In the genomic region with DNA sequence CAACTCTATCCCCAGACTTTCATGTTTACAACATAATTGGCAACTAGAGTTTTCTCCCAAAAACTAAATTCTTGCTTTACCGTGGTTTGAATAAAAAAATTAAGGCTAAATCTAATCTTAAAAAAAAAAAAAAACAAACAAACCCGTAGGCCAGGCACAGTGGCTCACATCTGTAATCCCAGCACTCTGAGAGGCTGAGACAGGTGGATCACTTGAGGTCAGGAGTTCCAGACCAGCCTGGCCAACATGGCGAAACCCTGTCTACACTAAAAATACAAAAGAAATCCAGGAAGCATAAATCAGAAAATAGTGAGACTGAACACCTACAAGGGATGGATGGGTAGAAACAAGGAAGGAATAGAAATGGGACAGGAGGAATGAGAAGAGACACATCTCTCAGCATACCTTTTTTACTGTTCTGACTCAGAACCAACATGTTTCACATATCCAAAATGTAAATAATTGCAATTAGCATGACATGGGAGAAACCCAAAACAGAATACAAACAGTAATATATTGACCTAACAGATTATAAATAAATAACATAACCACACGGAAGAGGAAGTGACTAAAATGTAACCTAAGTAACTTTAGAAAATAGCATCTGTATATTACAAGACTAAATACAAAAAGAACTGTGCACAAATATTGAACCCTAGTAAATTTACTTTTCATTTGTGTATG, we compare ENCODE assay signal across 11 cellular contexts. TPM values are rescaled to one million over a fixed set of nuclear protein-coding genes. Genes with fewer than 3 reads are reported as not detected.
DNase-seq lines count a peak whose midpoint lies in the region; ATAC-seq and TF ChIP-seq lines count a peak whose summit lies in the region.
"Had no signal": no experiment of that assay in that cellular context is flagged by ENCODE, and none has a peak within 500 bp of the region (broad histone marks: within the 10 kb centered on the region; RNA-seq: fewer than 3 reads in every experiment).

No MANE protein-coding gene starts in this region.

- DNase-seq in GM10266 (ENCODE audit: extremely low spot score), result peak; percentile 42
- peak; percentile 60 for DNase-seq in PC-3
- DNase-seq in 8988T, result no peak
- no peak for DNase-seq in ecto neural progenitor cell (ENCODE audit: low spot score)
- DNase-seq in HAP-1 (ENCODE audit: low spot score in 2 of 2), result no peak
- DNase-seq in A673 (ENCODE audit: low spot score), result no peak
- DNase-seq: lower lobe of right lung, NCI-H524 treated with DMSO at 0.1 percent for 48 hours, sigmoid colon had no signal

- H3K27ac ChIP-seq in PC-3 (ENCODE audit: low read length), result peak overlapping the region; percentile 41
- H3K27ac ChIP-seq in A673 (ENCODE audit: low read depth, low read length, poor library complexity, severe bottlenecking), result no peak overlapping the region
- H3K27ac ChIP-seq: lower lobe of right lung, sigmoid colon had no signal

- H3K36me3 ChIP-seq in PC-3 (ENCODE audit: low read depth, low read length) (no peaks in the 10 kb centered on the region), HAP-1 (replicated peaks) (no peaks in the 10 kb centered on the region), A673 (ENCODE audit: insufficient read depth, low read length, poor library complexity, severe bottlenecking) (no peaks in the 10 kb centered on the region)
- H3K36me3 ChIP-seq: lower lobe of right lung, sigmoid colon had no signal

- no peak overlapping the region for H3K9ac ChIP-seq in PC-3 (ENCODE audit: low read length)

- no peaks in the 10 kb centered on the region for H3F3A ChIP-seq in PC-3 (ENCODE audit: low read length, unreplicated experiment)

- in situ Hi-C loops in HAP-1 (cut with MboI; ENCODE audit: low sequenced_read_pairs), result no loop called here

- H2AFZ ChIP-seq in PC-3 (ENCODE audit: low read length), result no peak overlapping the region

- POLR2A ChIA-PET in PC-3 (lab: Charles Lee; ENCODE audit: unreplicated experiment), result no interaction called here
- POLR2A ChIA-PET in A673 (lab: Charles Lee; ENCODE audit: low non-redundant PET), result no interaction called here

- H3K4me2 ChIP-seq in PC-3 (ENCODE audit: low read length), result peak overlapping the region; percentile 27; the same call in 1 of the 2 replicates

- TF ChIP-seq CTCF in GM10266 (IDR thresholded peaks at IDR 0.05; ENCODE audit: control insufficient read depth, insufficient read depth, low read depth, missing control alignments), result no peak
- no peak for TF ChIP-seq CTCF in PC-3 (conservative IDR thresholded peaks at IDR 0.05; ENCODE audit: low read depth, low read length)
- TF ChIP-seq CTCF in A673 (conservative IDR thresholded peaks at IDR 0.05; ENCODE audit: low read depth, low read length), result no peak

- no peaks in the 10 kb centered on the region for H3K9me3 ChIP-seq in PC-3 (ENCODE audit: low read length)
- no peaks in the 10 kb centered on the region for H3K9me3 ChIP-seq in HAP-1
- H3K9me3 ChIP-seq in A673 (ENCODE audit: low read depth, low read length, poor library complexity, severe bottlenecking), result no peaks in the 10 kb centered on the region
- H3K9me3 ChIP-seq: lower lobe of right lung, sigmoid colon had no signal

- CTCF ChIA-PET in PC-3 (lab: Charles Lee), result no interaction called here
- CTCF ChIA-PET in A673 (lab: Charles Lee), result no interaction called here

- ATAC-seq in GM19351 (IDR thresholded peaks at IDR 0.05; ENCODE audit: unreplicated experiment) (peak; percentile 78), HG02885 (IDR thresholded peaks at IDR 0.05; ENCODE audit: poor library complexity, unreplicated experiment) (peak; percentile 83), PC-3 (peak; percentile 94)
- ATAC-seq: lower lobe of right lung had no signal

- intact Hi-C loops in PC-3 (cut with micrococcal nuclease) (loop anchor here (1.0 kb wide), 1 partner anchor 45 kb away; no protein-coding TSS in a partner anchor), A673 (cut with micrococcal nuclease; ENCODE audit: unreplicated experiment) (no loop called here)

- no peaks in the 10 kb centered on the region for H3K79me2 ChIP-seq in PC-3 (ENCODE audit: low read length)

- H3K4me3 ChIP-seq in PC-3 (ENCODE audit: low read length) (no peak overlapping the region), HAP-1 (no peak overlapping the region), A673 (ENCODE audit: low read depth, low read length, poor library complexity, severe bottlenecking) (no peak overlapping the region)
- H3K4me3 ChIP-seq: lower lobe of right lung, sigmoid colon had no signal

- BruUV-seq in PC-3 (replicated peaks; lab: Mats Ljungman, UMichigan) (no TSS peak), A673 (replicated peaks; lab: Mats Ljungman, UMichigan) (no TSS peak)

- H3K4me1 ChIP-seq in PC-3 (ENCODE audit: insufficient read depth, low read length) (peaks cover 10% of the 10 kb centered on the region), HAP-1 (no peaks in the 10 kb centered on the region), A673 (ENCODE audit: insufficient read depth, low read length, poor library complexity, severe bottlenecking) (no peaks in the 10 kb centered on the region)

- H4K20me1 ChIP-seq in PC-3 (ENCODE audit: low read length), result no peaks in the 10 kb centered on the region

- H3K9me2 ChIP-seq in PC-3 (replicated peaks; ENCODE audit: low read length), result no peaks in the 10 kb centered on the region

- no peaks in the 10 kb centered on the region for H3K27me3 ChIP-seq in PC-3 (ENCODE audit: low read length)
- H3K27me3 ChIP-seq in HAP-1 (ENCODE audit: low read depth), result no peaks in the 10 kb centered on the region
- peaks cover 15% of the 10 kb centered on the region for H3K27me3 ChIP-seq in A673 (replicated peaks; ENCODE audit: insufficient read depth, low read depth, low read length, poor library complexity)
- H3K27me3 ChIP-seq: sigmoid colon had no signal

RNA-seq across cellular contexts. Expression of gene MGAT4A, which starts 17.5 kb away (rescaled TPM):
- total RNA-seq in PC-3 (2014; rRNA removed) (1.7 and 6.1 TPM in 2 replicates), A673 (2021) (0.09 and 0.39 TPM in 2 replicates)

Comparison
In these comparisons a context has a peak if more than half of its experiments do, and no peak if none do; other contexts are left out.
1. DNase-seq: peak in GM10266 (single experiment) and PC-3 (single experiment); none in 8988T (single experiment), ecto neural progenitor cell (single experiment), HAP-1 (0 of 2) and A673 (single experiment).
2. Peak in every context shown above with its lines, with median percentiles within 50 percentile points of each other: ATAC-seq.